1 cellular context compared by ENCODE assay signal in the genomic region with DNA sequence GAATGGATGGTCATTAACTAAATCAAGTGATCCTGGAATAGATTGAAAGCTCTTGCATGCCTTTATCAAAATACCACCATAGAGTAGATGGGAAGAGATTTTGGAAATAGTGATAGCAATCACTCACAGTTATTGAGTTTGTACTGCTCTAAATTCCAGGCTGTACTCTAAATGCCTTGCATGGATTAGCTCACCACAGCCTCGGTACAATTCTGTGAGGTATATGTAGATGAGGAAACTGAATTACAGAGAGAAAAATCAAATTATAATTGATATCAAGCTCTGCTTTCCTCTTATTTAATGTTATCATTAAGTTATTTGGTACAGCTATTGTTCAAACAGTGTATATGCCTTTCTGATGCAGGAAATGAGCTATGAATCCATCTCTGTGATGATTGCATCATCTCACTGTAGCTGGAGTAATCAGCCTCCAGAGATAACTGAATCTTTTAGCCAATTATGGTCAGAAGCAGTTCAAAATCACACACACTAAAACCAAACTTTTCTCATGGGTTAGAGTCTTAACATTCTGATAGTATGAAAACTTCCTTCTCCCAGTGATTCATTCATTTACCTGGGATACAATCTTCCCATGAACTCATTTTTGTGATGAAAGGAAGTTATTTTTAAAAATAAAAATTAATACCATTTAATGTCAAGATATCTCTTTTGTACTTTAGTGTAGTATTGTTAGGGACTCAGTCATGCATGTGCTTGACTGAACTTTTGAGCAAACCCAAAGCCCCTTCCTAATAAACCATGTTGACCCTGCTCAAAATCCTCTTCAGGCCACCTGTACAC.
TF ChIP-seq lines count a peak whose summit lies in the region.

No MANE protein-coding gene starts in this region.

TF ChIP-seq in GM23338, 12 proteins besides CTCF, POLR2A, EP300 and RAD21 (continued from another document):
- TF ChIP-seq, protein P1, sequence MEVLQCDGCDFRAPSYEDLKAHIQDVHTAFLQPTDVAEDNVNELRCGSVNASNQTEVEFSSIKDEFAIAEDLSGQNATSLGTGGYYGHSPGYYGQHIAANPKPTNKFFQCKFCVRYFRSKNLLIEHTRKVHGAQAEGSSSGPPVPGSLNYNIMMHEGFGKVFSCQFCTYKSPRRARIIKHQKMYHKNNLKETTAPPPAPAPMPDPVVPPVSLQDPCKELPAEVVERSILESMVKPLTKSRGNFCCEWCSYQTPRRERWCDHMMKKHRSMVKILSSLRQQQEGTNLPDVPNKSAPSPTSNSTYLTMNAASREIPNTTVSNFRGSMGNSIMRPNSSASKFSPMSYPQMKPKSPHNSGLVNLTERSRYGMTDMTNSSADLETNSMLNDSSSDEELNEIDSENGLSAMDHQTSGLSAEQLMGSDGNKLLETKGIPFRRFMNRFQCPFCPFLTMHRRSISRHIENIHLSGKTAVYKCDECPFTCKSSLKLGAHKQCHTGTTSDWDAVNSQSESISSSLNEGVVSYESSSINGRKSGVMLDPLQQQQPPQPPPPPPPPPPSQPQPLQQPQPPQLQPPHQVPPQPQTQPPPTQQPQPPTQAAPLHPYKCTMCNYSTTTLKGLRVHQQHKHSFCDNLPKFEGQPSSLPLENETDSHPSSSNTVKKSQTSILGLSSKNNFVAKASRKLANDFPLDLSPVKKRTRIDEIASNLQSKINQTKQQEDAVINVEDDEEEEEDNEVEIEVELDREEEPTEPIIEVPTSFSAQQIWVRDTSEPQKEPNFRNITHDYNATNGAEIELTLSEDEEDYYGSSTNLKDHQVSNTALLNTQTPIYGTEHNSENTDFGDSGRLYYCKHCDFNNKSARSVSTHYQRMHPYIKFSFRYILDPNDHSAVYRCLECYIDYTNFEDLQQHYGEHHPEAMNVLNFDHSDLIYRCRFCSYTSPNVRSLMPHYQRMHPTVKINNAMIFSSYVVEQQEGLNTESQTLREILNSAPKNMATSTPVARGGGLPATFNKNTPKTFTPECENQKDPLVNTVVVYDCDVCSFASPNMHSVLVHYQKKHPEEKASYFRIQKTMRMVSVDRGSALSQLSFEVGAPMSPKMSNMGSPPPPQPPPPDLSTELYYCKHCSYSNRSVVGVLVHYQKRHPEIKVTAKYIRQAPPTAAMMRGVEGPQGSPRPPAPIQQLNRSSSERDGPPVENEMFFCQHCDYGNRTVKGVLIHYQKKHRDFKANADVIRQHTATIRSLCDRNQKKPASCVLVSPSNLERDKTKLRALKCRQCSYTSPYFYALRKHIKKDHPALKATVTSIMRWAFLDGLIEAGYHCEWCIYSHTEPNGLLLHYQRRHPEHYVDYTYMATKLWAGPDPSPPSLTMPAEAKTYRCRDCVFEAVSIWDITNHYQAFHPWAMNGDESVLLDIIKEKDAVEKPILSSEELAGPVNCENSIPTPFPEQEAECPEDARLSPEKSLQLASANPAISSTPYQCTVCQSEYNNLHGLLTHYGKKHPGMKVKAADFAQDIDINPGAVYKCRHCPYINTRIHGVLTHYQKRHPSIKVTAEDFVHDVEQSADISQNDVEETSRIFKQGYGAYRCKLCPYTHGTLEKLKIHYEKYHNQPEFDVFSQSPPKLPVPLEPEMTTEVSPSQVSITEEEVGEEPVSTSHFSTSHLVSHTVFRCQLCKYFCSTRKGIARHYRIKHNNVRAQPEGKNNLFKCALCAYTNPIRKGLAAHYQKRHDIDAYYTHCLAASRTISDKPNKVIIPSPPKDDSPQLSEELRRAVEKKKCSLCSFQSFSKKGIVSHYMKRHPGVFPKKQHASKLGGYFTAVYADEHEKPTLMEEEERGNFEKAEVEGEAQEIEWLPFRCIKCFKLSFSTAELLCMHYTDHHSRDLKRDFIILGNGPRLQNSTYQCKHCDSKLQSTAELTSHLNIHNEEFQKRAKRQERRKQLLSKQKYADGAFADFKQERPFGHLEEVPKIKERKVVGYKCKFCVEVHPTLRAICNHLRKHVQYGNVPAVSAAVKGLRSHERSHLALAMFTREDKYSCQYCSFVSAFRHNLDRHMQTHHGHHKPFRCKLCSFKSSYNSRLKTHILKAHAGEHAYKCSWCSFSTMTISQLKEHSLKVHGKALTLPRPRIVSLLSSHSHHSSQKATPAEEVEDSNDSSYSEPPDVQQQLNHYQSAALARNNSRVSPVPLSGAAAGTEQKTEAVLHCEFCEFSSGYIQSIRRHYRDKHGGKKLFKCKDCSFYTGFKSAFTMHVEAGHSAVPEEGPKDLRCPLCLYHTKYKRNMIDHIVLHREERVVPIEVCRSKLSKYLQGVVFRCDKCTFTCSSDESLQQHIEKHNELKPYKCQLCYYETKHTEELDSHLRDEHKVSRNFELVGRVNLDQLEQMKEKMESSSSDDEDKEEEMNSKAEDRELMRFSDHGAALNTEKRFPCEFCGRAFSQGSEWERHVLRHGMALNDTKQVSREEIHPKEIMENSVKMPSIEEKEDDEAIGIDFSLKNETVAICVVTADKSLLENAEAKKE (CRISPR knock-in tag; IDR thresholded peaks at IDR 0.05), result no peak
- TF ChIP-seq JUNB (IDR thresholded peaks at IDR 0.05; ENCODE audit: unreplicated experiment) (no peak), STAT1 (IDR thresholded peaks at IDR 0.05; ENCODE audit: unreplicated experiment) (no peak), NANOG (IDR thresholded peaks at IDR 0.05; ENCODE audit: borderline replicate concordance) (no peak), ZNF114 (CRISPR knock-in tag; IDR thresholded peaks at IDR 0.05) (no peak), EZH2 (IDR thresholded peaks at IDR 0.05; ENCODE audit: low read depth, unreplicated experiment) (no peak), CREB1 (CRISPR knock-in tag; IDR thresholded peaks at IDR 0.05; ENCODE audit: low read depth) (no peak), ZNF331 (CRISPR knock-in tag; IDR thresholded peaks at IDR 0.05; ENCODE audit: low read depth) (no peak)
- TF ChIP-seq, protein P2, sequence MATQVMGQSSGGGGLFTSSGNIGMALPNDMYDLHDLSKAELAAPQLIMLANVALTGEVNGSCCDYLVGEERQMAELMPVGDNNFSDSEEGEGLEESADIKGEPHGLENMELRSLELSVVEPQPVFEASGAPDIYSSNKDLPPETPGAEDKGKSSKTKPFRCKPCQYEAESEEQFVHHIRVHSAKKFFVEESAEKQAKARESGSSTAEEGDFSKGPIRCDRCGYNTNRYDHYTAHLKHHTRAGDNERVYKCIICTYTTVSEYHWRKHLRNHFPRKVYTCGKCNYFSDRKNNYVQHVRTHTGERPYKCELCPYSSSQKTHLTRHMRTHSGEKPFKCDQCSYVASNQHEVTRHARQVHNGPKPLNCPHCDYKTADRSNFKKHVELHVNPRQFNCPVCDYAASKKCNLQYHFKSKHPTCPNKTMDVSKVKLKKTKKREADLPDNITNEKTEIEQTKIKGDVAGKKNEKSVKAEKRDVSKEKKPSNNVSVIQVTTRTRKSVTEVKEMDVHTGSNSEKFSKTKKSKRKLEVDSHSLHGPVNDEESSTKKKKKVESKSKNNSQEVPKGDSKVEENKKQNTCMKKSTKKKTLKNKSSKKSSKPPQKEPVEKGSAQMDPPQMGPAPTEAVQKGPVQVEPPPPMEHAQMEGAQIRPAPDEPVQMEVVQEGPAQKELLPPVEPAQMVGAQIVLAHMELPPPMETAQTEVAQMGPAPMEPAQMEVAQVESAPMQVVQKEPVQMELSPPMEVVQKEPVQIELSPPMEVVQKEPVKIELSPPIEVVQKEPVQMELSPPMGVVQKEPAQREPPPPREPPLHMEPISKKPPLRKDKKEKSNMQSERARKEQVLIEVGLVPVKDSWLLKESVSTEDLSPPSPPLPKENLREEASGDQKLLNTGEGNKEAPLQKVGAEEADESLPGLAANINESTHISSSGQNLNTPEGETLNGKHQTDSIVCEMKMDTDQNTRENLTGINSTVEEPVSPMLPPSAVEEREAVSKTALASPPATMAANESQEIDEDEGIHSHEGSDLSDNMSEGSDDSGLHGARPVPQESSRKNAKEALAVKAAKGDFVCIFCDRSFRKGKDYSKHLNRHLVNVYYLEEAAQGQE (IDR thresholded peaks at IDR 0.05; ENCODE audit: unreplicated experiment), result no peak
